Comparison of ENCODE assay signal across 9 cellular contexts in the genomic region with DNA sequence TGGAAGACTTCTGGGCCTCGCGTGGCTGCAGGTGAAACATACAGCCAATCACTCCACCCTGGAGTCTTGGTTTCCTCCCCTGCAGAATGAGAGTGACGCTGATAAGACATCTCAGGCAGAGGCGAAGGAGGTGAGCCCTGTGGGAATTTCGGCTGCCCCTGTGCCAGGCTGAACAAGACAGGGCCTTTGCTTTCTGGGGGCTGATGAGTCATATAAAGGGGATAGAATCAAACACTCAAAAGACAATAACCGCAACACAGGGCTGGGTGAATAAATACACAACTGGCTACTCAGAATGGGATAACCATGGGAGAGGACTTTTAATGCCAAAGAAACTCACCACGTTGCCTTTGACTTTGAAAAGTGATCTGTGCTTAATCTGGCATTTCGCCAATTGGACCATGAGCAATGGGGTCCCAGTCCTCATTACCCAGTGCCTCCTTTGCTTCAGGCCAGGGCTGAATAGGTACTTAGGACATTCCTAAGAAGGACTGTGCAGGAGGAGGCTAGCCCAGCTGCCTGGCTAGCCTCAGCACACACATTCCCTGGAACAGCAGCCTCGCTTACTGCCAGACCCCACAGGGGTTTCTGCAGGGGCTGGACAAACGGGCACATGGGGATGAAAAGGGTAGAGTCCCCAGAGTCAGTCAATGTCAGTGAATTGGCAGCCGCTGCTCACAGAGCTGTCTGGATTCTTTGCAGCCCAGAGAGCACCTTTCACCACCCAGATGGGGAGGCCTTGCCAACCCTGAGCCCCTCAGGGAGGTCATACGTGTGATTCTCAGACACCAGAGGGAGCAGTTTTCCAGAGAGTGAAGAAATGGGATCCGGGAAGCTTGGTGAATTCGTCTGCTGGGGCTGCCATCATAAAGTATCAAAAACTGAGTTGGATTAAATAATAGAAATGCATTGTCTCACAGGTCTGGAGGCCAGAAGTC.
DNase-seq lines count a peak whose midpoint lies in the region; ATAC-seq and TF ChIP-seq lines count a peak whose summit lies in the region.
"Had no signal": no experiment of that assay in that cellular context is flagged by ENCODE, and none has a peak within 500 bp of the region (broad histone marks: within the 10 kb centered on the region; RNA-seq: fewer than 3 reads in every experiment).

No MANE protein-coding gene starts in this region.

- no peaks in the 10 kb centered on the region for H3K36me3 Mint-ChIP-seq in glutamatergic neuron (ENCODE audit: unreplicated experiment)

- H3K4me3 ChIP-seq in adrenal gland = no peak overlapping the region

- H3K4me1 Mint-ChIP-seq in glutamatergic neuron (ENCODE audit: low read depth, unreplicated experiment) = peaks cover 6% of the 10 kb centered on the region

- no peak for TF ChIP-seq POLR2A in adrenal gland (IDR thresholded peaks at IDR 0.05)

- DNase-seq in COLO668 (lab: John Stamatoyannopoulos, UW; ENCODE audit: unreplicated experiment) = peak; percentile 30
- DNase-seq in adrenal gland = no peak
- DNase-seq in medulla oblongata (ENCODE audit: extremely low spot score) = peak; percentile 65
- no peak for DNase-seq in T-helper 1 cell
- no peak for DNase-seq in glutamatergic neuron
- DNase-seq: activated naive CD4-positive, alpha-beta T cell treated with anti-CD3 and anti-CD28 coated beads, Interleukin-2, amount 50 U/mL, for 16 hours had no signal

- H3K27ac ChIP-seq in adrenal gland = no peak overlapping the region

- H3K36me3 ChIP-seq in adrenal gland (replicated peaks in 1 of 2) = no peaks in the 10 kb centered on the region

- H3K4me3 Mint-ChIP-seq in glutamatergic neuron (ENCODE audit: unreplicated experiment) = no peak overlapping the region

- H3K27me3 ChIP-seq in adrenal gland = no peaks in the 10 kb centered on the region

- 71 to 77% (median 73%) methylated on average over 11 to 14 of the region's 14 CpGs for WGBS in adrenal gland, 4 donors

- no peaks in the 10 kb centered on the region for H3K27me3 Mint-ChIP-seq in glutamatergic neuron (ENCODE audit: unreplicated experiment)

- TF ChIP-seq CTCF in adrenal gland (IDR thresholded peaks at IDR 0.05) (peak in 4 of 6 experiments; percentile 6 to 24 (median 19)), glutamatergic neuron (IDR thresholded peaks at IDR 0.05; ENCODE audit: partially characterized antibody, unreplicated experiment) (no peak)

- ATAC-seq in HG02885 (IDR thresholded peaks at IDR 0.05; ENCODE audit: poor library complexity, unreplicated experiment) (peak; percentile 32), GM21381 (IDR thresholded peaks at IDR 0.05; ENCODE audit: unreplicated experiment) (no peak), GM21528 (IDR thresholded peaks at IDR 0.05; ENCODE audit: low FRiP score, unreplicated experiment) (no peak)

- H3K4me1 ChIP-seq in adrenal gland (replicated peaks in 1 of 2) = peaks cover 0 to 8% of the 10 kb centered on the region in 2 donors

- no peaks in the 10 kb centered on the region for H3K9me3 Mint-ChIP-seq in glutamatergic neuron (ENCODE audit: unreplicated experiment)

- H3K27ac Mint-ChIP-seq in glutamatergic neuron (ENCODE audit: unreplicated experiment) = no peak overlapping the region

- no peaks in the 10 kb centered on the region for H3K9me3 ChIP-seq in adrenal gland (replicated peaks in 1 of 3)

- intact Hi-C loops in adrenal gland (cut with DNase I) = loop anchor here in 1 of 2 donors (10.0 kb wide), 1 partner anchor 319 kb away; no protein-coding TSS in a partner anchor

Comparison
In these comparisons a context has a peak if more than half of its experiments do, and no peak if none do; other contexts are left out.
1. DNase-seq: peak in COLO668 (single experiment) and medulla oblongata (single experiment); none in adrenal gland (0 of 7), T-helper 1 cell (0 of 5) and glutamatergic neuron (single experiment).